15 cellular contexts compared by ENCODE assay signal in genomic region chr2:18077211-18077610, GRCh38.
DNase-seq lines count a peak whose midpoint lies in the region.
"Had no signal": no experiment of that assay in that cellular context is flagged by ENCODE, and none has a peak within 500 bp of the region (broad histone marks: within the 10 kb centered on the region; RNA-seq: fewer than 3 reads in every experiment).

No MANE protein-coding gene starts in this region.

- DNase-seq in ELF-1 (ENCODE audit: low read depth, low spot score) (peak; percentile 3), RPMI7951 (ENCODE audit: low read depth) (peak; percentile 49), fibroblast of peridontal ligament (ENCODE audit: extremely low read depth) (peak; percentile 11), NCI-H1417 (lab: John Stamatoyannopoulos, UW) (no peak), NCI-H345 (lab: John Stamatoyannopoulos, UW) (no peak), mesenteric fat pad (ENCODE audit: low spot score) (no peak)
- DNase-seq: ACHN; BE2C; CD8-positive, alpha-beta memory T cell; DMS 273 treated with DMSO at 0.1 percent for 48 hours; NCI-H146; NCI-H2081 treated with DMSO at 0.1 percent for 48 hours had no signal

- H3K4me2 ChIP-seq in skeletal muscle satellite cell (ENCODE audit: low read length) = no peak overlapping the region

- H3K36me3 ChIP-seq in skeletal muscle satellite cell (ENCODE audit: insufficient read depth, low read length) = no peaks in the 10 kb centered on the region
- H3K36me3 ChIP-seq: BE2C had no signal

- H3K9ac ChIP-seq in skeletal muscle satellite cell (ENCODE audit: low read depth, low read length) = peak overlapping the region; percentile 34

- H3K9me3 ChIP-seq in skeletal muscle satellite cell (replicated peaks; ENCODE audit: low read length) = no peaks in the 10 kb centered on the region
- H3K9me3 ChIP-seq: BE2C had no signal

- H3K4me1 ChIP-seq in skeletal muscle satellite cell (ENCODE audit: control insufficient read depth, insufficient read depth, low read length) = peaks cover 16% of the 10 kb centered on the region
- H3K4me1 ChIP-seq: BE2C had no signal

- H3K27me3 ChIP-seq in skeletal muscle satellite cell (ENCODE audit: control insufficient read depth, insufficient read depth, low read length) = no peaks in the 10 kb centered on the region
- H3K27me3 ChIP-seq: BE2C had no signal

- H3K4me3 ChIP-seq in skeletal muscle satellite cell (ENCODE audit: low read length) = no peak overlapping the region
- H3K4me3 ChIP-seq: GM12878, SK-N-MC had no signal

Comparison
In these comparisons a context has a peak if more than half of its experiments do, and no peak if none do; other contexts are left out.
1. DNase-seq: peak in ELF-1 (single experiment), RPMI7951 (single experiment) and fibroblast of peridontal ligament (single experiment); none in NCI-H1417 (0 of 3), NCI-H345 (single experiment) and mesenteric fat pad (single experiment).